ENCODE assay signal across 1 cellular context in the genomic region with DNA sequence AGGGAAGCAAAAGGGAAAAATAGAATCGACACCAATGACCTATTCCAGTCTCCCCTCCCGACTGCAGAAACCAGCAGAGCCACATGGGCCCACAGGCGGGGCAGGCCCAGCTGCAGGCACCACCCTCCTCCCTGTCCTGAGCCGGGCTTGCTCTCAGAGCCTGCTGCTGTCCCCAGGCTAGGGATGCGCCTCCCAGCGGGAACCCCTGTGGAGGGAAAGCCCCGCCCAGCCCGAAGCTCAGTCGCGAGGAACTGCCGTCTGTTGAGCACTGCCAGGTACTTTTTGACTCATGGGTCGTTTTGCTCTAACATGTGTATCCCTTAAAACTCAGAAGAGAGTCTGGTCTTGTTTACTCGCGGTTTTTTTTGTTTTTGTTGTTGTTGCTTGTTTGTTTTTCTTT.
TF ChIP-seq lines count a peak whose summit lies in the region.

No MANE protein-coding gene starts in this region.

TF ChIP-seq in GM23338, 12 proteins besides CTCF, POLR2A, EP300 and RAD21 (continued from another document):
- TF ChIP-seq ZNF331 (CRISPR knock-in tag; IDR thresholded peaks at IDR 0.05; ENCODE audit: low read depth): no peak
- no peak for TF ChIP-seq NANOG (IDR thresholded peaks at IDR 0.05; ENCODE audit: borderline replicate concordance)
- TF ChIP-seq, protein P1, sequence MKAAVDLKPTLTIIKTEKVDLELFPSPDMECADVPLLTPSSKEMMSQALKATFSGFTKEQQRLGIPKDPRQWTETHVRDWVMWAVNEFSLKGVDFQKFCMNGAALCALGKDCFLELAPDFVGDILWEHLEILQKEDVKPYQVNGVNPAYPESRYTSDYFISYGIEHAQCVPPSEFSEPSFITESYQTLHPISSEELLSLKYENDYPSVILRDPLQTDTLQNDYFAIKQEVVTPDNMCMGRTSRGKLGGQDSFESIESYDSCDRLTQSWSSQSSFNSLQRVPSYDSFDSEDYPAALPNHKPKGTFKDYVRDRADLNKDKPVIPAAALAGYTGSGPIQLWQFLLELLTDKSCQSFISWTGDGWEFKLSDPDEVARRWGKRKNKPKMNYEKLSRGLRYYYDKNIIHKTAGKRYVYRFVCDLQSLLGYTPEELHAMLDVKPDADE (IDR thresholded peaks at IDR 0.05): no peak
- TF ChIP-seq STAT1 (IDR thresholded peaks at IDR 0.05; ENCODE audit: unreplicated experiment): no peak
